9 cellular contexts compared by ENCODE assay signal in the genomic region with DNA sequence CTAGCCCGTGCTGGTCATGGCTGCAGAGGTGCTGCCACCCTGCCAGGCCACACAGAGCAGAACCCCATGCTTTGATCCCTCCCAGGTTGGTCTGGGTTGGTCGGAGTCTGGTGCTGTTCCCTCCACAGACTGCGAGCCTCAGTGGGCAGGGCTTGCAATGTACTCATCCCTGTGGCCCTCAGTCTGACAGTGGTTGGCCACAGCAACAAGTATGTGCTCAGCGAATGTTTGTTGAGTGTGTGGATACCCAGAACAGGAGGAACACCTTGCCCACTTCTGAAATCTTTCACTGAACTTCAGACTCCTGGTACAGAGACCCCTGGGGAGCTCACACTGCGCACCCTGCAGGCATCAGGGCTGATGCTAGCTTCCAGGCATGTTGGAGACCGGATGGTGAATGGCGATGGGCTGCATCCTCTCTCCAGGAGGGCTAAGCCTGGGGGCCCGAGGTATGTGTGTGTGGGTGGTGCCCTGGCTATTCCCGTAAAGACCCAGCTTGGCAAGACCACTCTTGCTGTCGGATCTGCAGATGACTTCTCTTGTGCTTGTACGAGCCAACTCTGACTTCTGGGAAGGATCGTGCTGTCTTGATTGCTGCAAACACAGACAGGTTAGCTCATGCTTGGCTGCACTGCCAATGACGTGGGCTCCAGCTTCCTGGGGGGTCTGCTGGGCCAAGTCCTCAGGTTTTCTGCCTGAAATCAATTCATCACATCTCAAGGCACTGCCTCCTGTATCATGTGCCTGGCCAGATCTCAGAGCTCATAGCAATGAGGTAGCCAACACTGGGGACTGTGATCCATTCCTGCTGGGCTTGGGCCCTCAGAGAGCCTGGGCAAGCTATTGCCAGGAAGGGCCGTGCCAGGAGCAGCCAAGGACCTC. TPM values are rescaled to one million over a fixed set of nuclear protein-coding genes. Genes with fewer than 3 reads are reported as not detected.
DNase-seq lines count a peak whose midpoint lies in the region; ATAC-seq and TF ChIP-seq lines count a peak whose summit lies in the region.
"Had no signal": no experiment of that assay in that cellular context is flagged by ENCODE, and none has a peak within 500 bp of the region (broad histone marks: within the 10 kb centered on the region; RNA-seq: fewer than 3 reads in every experiment).

No MANE protein-coding gene starts in this region.

- no peak overlapping the region for H3K4me3 ChIP-seq in breast epithelium
- H3K4me3 ChIP-seq in gastrocnemius medialis, result no peak overlapping the region
- H3K4me3 ChIP-seq in A673 (ENCODE audit: low read depth, low read length, poor library complexity, severe bottlenecking), result no peak overlapping the region

- H3K27ac ChIP-seq in breast epithelium (peak overlapping the region; percentile 70 to 80), gastrocnemius medialis (no peak overlapping the region), A673 (ENCODE audit: low read depth, low read length, poor library complexity, severe bottlenecking) (no peak overlapping the region)
- H3K27ac ChIP-seq: C4-2B had no signal

- in situ Hi-C loops in gastrocnemius medialis (cut with MboI; ENCODE audit: low sequenced_read_pairs in 4 of 4), result no loop called here

- CTCF ChIA-PET in A673 (lab: Charles Lee), result no interaction called here

- intact Hi-C loops in breast epithelium (cut with DNase I; ENCODE audit: low total_unique reads) (no loop called here), gastrocnemius medialis (cut with DNase I; ENCODE audit: low total_unique reads) (loop anchor here (5.0 kb wide), 1 partner anchor 38 kb away; no protein-coding TSS in a partner anchor), A673 (cut with micrococcal nuclease; ENCODE audit: unreplicated experiment) (no loop called here)

- no peaks in the 10 kb centered on the region for H3K9me3 ChIP-seq in breast epithelium
- H3K9me3 ChIP-seq in gastrocnemius medialis, result no peaks in the 10 kb centered on the region
- no peaks in the 10 kb centered on the region for H3K9me3 ChIP-seq in A673 (ENCODE audit: low read depth, low read length, poor library complexity, severe bottlenecking)

- H3K27me3 ChIP-seq in breast epithelium (no peaks in the 10 kb centered on the region), gastrocnemius medialis (no peaks in the 10 kb centered on the region), A673 (replicated peaks; ENCODE audit: insufficient read depth, low read depth, low read length, poor library complexity) (no peaks in the 10 kb centered on the region)

- no peak for TF ChIP-seq CTCF in breast epithelium (IDR thresholded peaks at IDR 0.05)
- TF ChIP-seq CTCF in gastrocnemius medialis (IDR thresholded peaks at IDR 0.05 in 4 of 5, conservative IDR thresholded peaks at IDR 0.05 in 1 of 5), result no peak
- no peak for TF ChIP-seq CTCF in A673 (conservative IDR thresholded peaks at IDR 0.05; ENCODE audit: low read depth, low read length)

- no peak for TF ChIP-seq POLR2A in breast epithelium (IDR thresholded peaks at IDR 0.05)
- no peak for TF ChIP-seq POLR2A in gastrocnemius medialis (IDR thresholded peaks at IDR 0.05)

- peak; percentile 61 to 71 for ATAC-seq in gastrocnemius medialis

- no TSS peak for BruUV-seq in A673 (replicated peaks; lab: Mats Ljungman, UMichigan)

- DNase-seq in GM03348 (ENCODE audit: low spot score) (peak; percentile 26), breast epithelium (ENCODE audit: low spot score in 2 of 2) (peak in 1 of 2 donors; percentile 79), iris pigment epithelial cell (ENCODE audit: low read depth) (peak; percentile 89), gastrocnemius medialis (peak; percentile 42 to 70), NOMO-1 treated with dmso at 0.1 percent for 144 hours (lab: John Stamatoyannopoulos, UW; ENCODE audit: unreplicated experiment) (no peak), A673 (ENCODE audit: low spot score) (no peak), RPMI8226 (no peak)
- no peak for DNase-seq in stimulated activated CD4-positive, alpha-beta T cell treated with anti-CD3 and anti-CD28 coated beads, Interleukin-15, amount 100 ng/mL, for 24 hours

- POLR2A ChIA-PET in A673 (lab: Charles Lee; ENCODE audit: low non-redundant PET), result no interaction called here

- no peaks in the 10 kb centered on the region for H3K4me1 ChIP-seq in breast epithelium
- peaks cover 2 to 5% of the 10 kb centered on the region in 2 donors for H3K4me1 ChIP-seq in gastrocnemius medialis
- H3K4me1 ChIP-seq in A673 (ENCODE audit: insufficient read depth, low read length, poor library complexity, severe bottlenecking), result no peaks in the 10 kb centered on the region

- H3K36me3 ChIP-seq in breast epithelium (no peaks in the 10 kb centered on the region), gastrocnemius medialis (no peaks in the 10 kb centered on the region), A673 (ENCODE audit: insufficient read depth, low read length, poor library complexity, severe bottlenecking) (no peaks in the 10 kb centered on the region)

RNA-seq across cellular contexts. Expression of gene RHOB, which starts 43.7 kb away (rescaled TPM):
- total RNA-seq in breast epithelium, result 1,000 to 10,000 TPM in 1 of 3 donors, 100 to 1,000 TPM in 2; 643 to 1,178 (median 772) TPM
- total RNA-seq in gastrocnemius medialis, result 1,000 to 10,000 TPM in 2 of 4 donors, 100 to 1,000 TPM in 2; 696 to 1,267 (median 1,094) TPM
- 24.1 and 31.5 TPM in 2 replicates for total RNA-seq in A673 (2021)

Comparison
In these comparisons a context has a peak if more than half of its experiments do, and no peak if none do; other contexts are left out.
1. DNase-seq: peak in GM03348 (single experiment), iris pigment epithelial cell (single experiment) and gastrocnemius medialis (2 of 2); none in NOMO-1 treated with dmso at 0.1 percent for 144 hours (single experiment), stimulated activated CD4-positive, alpha-beta T cell treated with anti-CD3 and anti-CD28 coated beads, Interleukin-15, amount 100 ng/mL, for 24 hours (single experiment), A673 (single experiment) and RPMI8226 (single experiment).
2. H3K27ac ChIP-seq: peak in breast epithelium (2 of 2); none in gastrocnemius medialis (0 of 4) and A673 (single experiment).
3. RNA of gene RHOB, which starts 43.7 kb away (total RNA-seq): 696 to 1,267 TPM in gastrocnemius medialis and 643 to 1,178 TPM in breast epithelium; 24.1 to 31.5 TPM in A673; every median in the first group is over 10 times any median in the second.